Comparison of ENCODE assay signal across 13 cellular contexts in genomic region chr18:63306819-63307554, GRCh38. TPM values are rescaled to one million over a fixed set of nuclear protein-coding genes. Genes with fewer than 3 reads are reported as not detected.
A peak's percentile ranks its signal among the peaks of the same experiment; 100 is the strongest.
DNase-seq lines count a peak whose midpoint lies in the region; ATAC-seq, FAIRE-seq and TF ChIP-seq lines count a peak whose summit lies in the region.
"Had no signal": no experiment of that assay in that cellular context is flagged by ENCODE, and none has a peak within 500 bp of the region (broad histone marks: within the 10 kb centered on the region; RNA-seq: fewer than 3 reads in every experiment).

No MANE protein-coding gene starts in this region.

- no peak overlapping the region for H2BK12ac ChIP-seq in neuronal stem cell (ENCODE audit: low read length)

- peaks cover 58 to 98% (median 88%) of the 10 kb centered on the region in 4 donors for H3K4me1 Mint-ChIP-seq in CD4-positive, CD25-positive, alpha-beta regulatory T cell

- no peaks in the 10 kb centered on the region for H3K9me3 Mint-ChIP-seq in CD4-positive, CD25-positive, alpha-beta regulatory T cell
- H3K9me3 Mint-ChIP-seq: activated CD4-positive, alpha-beta T cell treated with anti-CD3 and anti-CD28 coated beads, Interleukin-2, amount 10 ng/mL, durations not matched to agents 7 days and 5 days had no signal

- TF ChIP-seq CTCF in body of pancreas (IDR thresholded peaks at IDR 0.05) = no peak
- no peak for TF ChIP-seq CTCF in colonic mucosa (IDR thresholded peaks at IDR 0.05)

- H3K4me1 ChIP-seq in CD4-positive, CD25-positive, alpha-beta regulatory T cell (ENCODE audit: control insufficient read depth, insufficient read depth, low read length, poor library complexity, severe bottlenecking) = peaks cover 76% of the 10 kb centered on the region
- H3K4me1 ChIP-seq in body of pancreas = peaks cover 12% of the 10 kb centered on the region
- H3K4me1 ChIP-seq in neuronal stem cell (ENCODE audit: control insufficient read depth in 2 of 2, insufficient read depth in 1 of 2, low read depth in 1 of 2, low read length in 2 of 2) = peaks cover 11 to 17% of the 10 kb centered on the region in 2 donors
- no peaks in the 10 kb centered on the region for H3K4me1 ChIP-seq in colonic mucosa
- H3K4me1 ChIP-seq in small intestine (ENCODE audit: control insufficient read depth in 2 of 2, insufficient read depth in 1 of 2, low read depth in 1 of 2, low read length in 1 of 2) = peaks cover 0 to 7% of the 10 kb centered on the region in 2 donors

- no peaks in the 10 kb centered on the region for H3K27me3 Mint-ChIP-seq in CD4-positive, CD25-positive, alpha-beta regulatory T cell
- H3K27me3 Mint-ChIP-seq: activated CD4-positive, alpha-beta T cell treated with anti-CD3 and anti-CD28 coated beads, Interleukin-2, amount 10 ng/mL, durations not matched to agents 7 days and 5 days had no signal

- peaks cover 28% of the 10 kb centered on the region for H3K36me3 Mint-ChIP-seq in CD4-positive, CD25-positive, alpha-beta regulatory T cell

- H2BK5ac ChIP-seq in neuronal stem cell (ENCODE audit: low read length) = no peak overlapping the region

- no peak overlapping the region for H2BK120ac ChIP-seq in neuronal stem cell (ENCODE audit: low read depth, low read length)

- H3K27ac Mint-ChIP-seq in CD4-positive, CD25-positive, alpha-beta regulatory T cell = peak overlapping the region; percentile 74 to 83 (median 74)

- H3K14ac ChIP-seq in neuronal stem cell (ENCODE audit: low read length) = no peak overlapping the region

- no peak overlapping the region for H2BK15ac ChIP-seq in neuronal stem cell (ENCODE audit: low read length)

- no peak overlapping the region for H2AFZ ChIP-seq in neuronal stem cell (ENCODE audit: low read length)

- no peaks in the 10 kb centered on the region for H3K27me3 ChIP-seq in CD4-positive, CD25-positive, alpha-beta regulatory T cell (ENCODE audit: control insufficient read depth, insufficient read depth, low read length)
- no peaks in the 10 kb centered on the region for H3K27me3 ChIP-seq in body of pancreas
- H3K27me3 ChIP-seq in neuronal stem cell (ENCODE audit: control insufficient read depth in 3 of 3, insufficient read depth in 3 of 3, low read depth in 1 of 3, low read length in 3 of 3) = no peaks in the 10 kb centered on the region
- no peaks in the 10 kb centered on the region for H3K27me3 ChIP-seq in colonic mucosa
- no peaks in the 10 kb centered on the region for H3K27me3 ChIP-seq in small intestine (ENCODE audit: control insufficient read depth in 2 of 2, insufficient read depth in 2 of 2, low read length in 2 of 2)
- H3K27me3 ChIP-seq: cardiac muscle cell had no signal

- H3K36me3 ChIP-seq in CD4-positive, CD25-positive, alpha-beta regulatory T cell (ENCODE audit: control insufficient read depth, insufficient read depth, low read length) = peaks cover 3% of the 10 kb centered on the region
- H3K36me3 ChIP-seq in body of pancreas (replicated peaks in 1 of 2; ENCODE audit: insufficient read depth in 1 of 2, low read depth in 2 of 2) (no peaks in the 10 kb centered on the region), neuronal stem cell (replicated peaks in 1 of 2; ENCODE audit: control insufficient read depth in 2 of 2, insufficient read depth in 2 of 2, low read length in 2 of 2) (peaks cover 1 to 3% of the 10 kb centered on the region in 2 donors), colonic mucosa (no peaks in the 10 kb centered on the region), small intestine (ENCODE audit: control insufficient read depth in 2 of 2, insufficient read depth in 2 of 2, low read length in 2 of 2) (no peaks in the 10 kb centered on the region)
- H3K36me3 ChIP-seq: cardiac muscle cell had no signal

- in situ Hi-C loops in Caki2 (cut with HindIII; ENCODE audit: low pct_unique_long_range_greater_than_20kb, low sequenced_read_pairs) = no loop called here

- no peak overlapping the region for H4K91ac ChIP-seq in neuronal stem cell (ENCODE audit: low read depth, low read length, poor library complexity)

- H4K8ac ChIP-seq in neuronal stem cell (ENCODE audit: low read depth, low read length) = no peak overlapping the region

- intact Hi-C loops in body of pancreas (cut with DNase I) (no loop called here), colonic mucosa (cut with DNase I) (no loop called here)

- no peak overlapping the region for H3K4me3 ChIP-seq in CD4-positive, CD25-positive, alpha-beta regulatory T cell (ENCODE audit: low read depth, low read length)
- H3K4me3 ChIP-seq in body of pancreas (no peak overlapping the region), neuronal stem cell (ENCODE audit: low read length in 2 of 2) (no peak overlapping the region), colonic mucosa (no peak overlapping the region), small intestine (ENCODE audit: low read depth in 1 of 2, low read length in 2 of 2) (no peak overlapping the region)
- H3K4me3 ChIP-seq: cardiac muscle cell had no signal

- H3K4ac ChIP-seq in neuronal stem cell (ENCODE audit: low read length) = no peak overlapping the region

- no peaks in the 10 kb centered on the region for H3K9me3 ChIP-seq in CD4-positive, CD25-positive, alpha-beta regulatory T cell (ENCODE audit: control insufficient read depth in 2 of 2, low read length in 2 of 2)
- H3K9me3 ChIP-seq in body of pancreas = no peaks in the 10 kb centered on the region
- no peaks in the 10 kb centered on the region for H3K9me3 ChIP-seq in neuronal stem cell (replicated peaks in 1 of 2; ENCODE audit: control insufficient read depth in 2 of 2, insufficient read depth in 1 of 2, low read depth in 1 of 2, low read length in 2 of 2)
- no peaks in the 10 kb centered on the region for H3K9me3 ChIP-seq in colonic mucosa
- H3K9me3 ChIP-seq in small intestine (ENCODE audit: control insufficient read depth, low read depth) = no peaks in the 10 kb centered on the region

- no peak overlapping the region for H3K23ac ChIP-seq in neuronal stem cell (ENCODE audit: low read depth, low read length, poor library complexity)

- no peak overlapping the region for H3K27ac ChIP-seq in CD4-positive, CD25-positive, alpha-beta regulatory T cell (ENCODE audit: insufficient read depth, low read length, poor library complexity, severe bottlenecking)
- H3K27ac ChIP-seq in body of pancreas (peak overlapping the region in 3 of 4 donors; percentile 42 to 74 (median 72)), neuronal stem cell (replicated peaks; ENCODE audit: low read length) (peak overlapping the region; percentile 82), colonic mucosa (no peak overlapping the region), small intestine (ENCODE audit: low read depth in 1 of 2, low read length in 1 of 2) (no peak overlapping the region)
- H3K27ac ChIP-seq: cardiac muscle cell had no signal

- WGBS in body of pancreas, 2 donors = 49 to 58% methylated on average over 7 of the region's 7 CpGs
- no CpG with 5 or more reads among the region's 7 CpGs for WGBS in neuronal stem cell (ENCODE audit: extremely low coverage in 2 of 2, insufficient read length in 2 of 2, insufficient replicate concordance in 1 of 2), 2 donors
- WGBS in small intestine, 3 donors = 84 to 95% (median 89%) methylated on average over 7 of the region's 7 CpGs

- no peak for ATAC-seq in CD4-positive, CD25-positive, alpha-beta regulatory T cell (ENCODE audit: low read depth in 2 of 2)
- ATAC-seq in body of pancreas = peak; percentile 49
- no peak for ATAC-seq in GM21423 (IDR thresholded peaks at IDR 0.05; ENCODE audit: unreplicated experiment)

- peak overlapping the region in 2 of 4 donors; percentile 16 to 32 for H3K4me3 Mint-ChIP-seq in CD4-positive, CD25-positive, alpha-beta regulatory T cell
- H3K4me3 Mint-ChIP-seq: activated CD4-positive, alpha-beta T cell treated with anti-CD3 and anti-CD28 coated beads, Interleukin-2, amount 10 ng/mL, durations not matched to agents 7 days and 5 days had no signal

- H3K79me1 ChIP-seq in neuronal stem cell (ENCODE audit: low read depth, low read length) = peaks cover 3% of the 10 kb centered on the region

- H3K4me2 ChIP-seq in neuronal stem cell (ENCODE audit: insufficient read depth, low read length, poor library complexity, severe bottlenecking) = no peak overlapping the region

- H3K9ac ChIP-seq in neuronal stem cell (ENCODE audit: low read depth, low read length, poor library complexity) (no peak overlapping the region), colonic mucosa (ENCODE audit: low read depth in 2 of 2, low read length in 2 of 2) (no peak overlapping the region)

- DNase-seq in CD4-positive, CD25-positive, alpha-beta regulatory T cell = no peak
- peak; percentile 69 for DNase-seq in Caki2 (ENCODE audit: low read depth)
- DNase-seq in body of pancreas = no peak
- DNase-seq in neuronal stem cell (ENCODE audit: low spot score) = no peak
- DNase-seq in colonic mucosa = no peak
- no peak for DNase-seq in small intestine
- DNase-seq: activated CD4-positive, alpha-beta T cell treated with anti-CD3 and anti-CD28 coated beads, Interleukin-2, amount 10 ng/mL, durations not matched to agents 7 days and 5 days; activated gamma-delta T cell treated with Interleukin-2 at 50 U/mL for 16 hours; stimulated activated CD4-positive, alpha-beta T cell treated with anti-CD3 and anti-CD28 coated beads, Interleukin-4, amount 100 ng/mL, for 4 hours; stimulated activated naive CD4-positive, alpha-beta T cell had no signal

- H3K18ac ChIP-seq in neuronal stem cell (ENCODE audit: low read length) = no peak overlapping the region

- no peak overlapping the region for H2AK5ac ChIP-seq in neuronal stem cell (ENCODE audit: low read depth, low read length)

- FAIRE-seq in small intestine (lab: Jason Lieb, UNC) = no peak
- FAIRE-seq: keratinocyte had no signal

- TF ChIP-seq POLR2A in body of pancreas (IDR thresholded peaks at IDR 0.05) = no peak

RNA-seq across cellular contexts. Expression of gene BCL2, which starts 12.6 kb away (rescaled TPM):
- total RNA-seq in CD4-positive, CD25-positive, alpha-beta regulatory T cell = 125 TPM
- polyA plus RNA-seq in CD4-positive, CD25-positive, alpha-beta regulatory T cell = 10 to 100 TPM; 19.1 to 39.0 (median 29.5) TPM
- 5.1 and 9.1 TPM in 2 replicates for total RNA-seq in Caki2 (2014; rRNA removed; shearing (Covaris generic); ENCODE audit: low replicate concordance)
- 10 to 100 TPM; 10.1 to 18.5 TPM for total RNA-seq in body of pancreas
- polyA plus RNA-seq in neuronal stem cell (2013, experiment 1 of 2) = 10.8 TPM
- polyA plus RNA-seq in neuronal stem cell (2013, experiment 2 of 2) = 10.2 TPM
- total RNA-seq in colonic mucosa = 10 to 100 TPM; 13.9 to 16.4 TPM
- polyA plus RNA-seq in small intestine = 1 to 10 TPM in 2 of 3 donors, under 1 TPM in 1; 0.89 to 5.4 (median 2.2) TPM

Comparison
In these comparisons a context has a peak if more than half of its experiments do, and no peak if none do; other contexts are left out.
1. H3K27ac ChIP-seq: peak in body of pancreas (3 of 4) and neuronal stem cell (single experiment); none in CD4-positive, CD25-positive, alpha-beta regulatory T cell (single experiment), colonic mucosa (single experiment) and small intestine (0 of 2).